Comparison of ENCODE assay signal across 22 cellular contexts in the genomic region with DNA sequence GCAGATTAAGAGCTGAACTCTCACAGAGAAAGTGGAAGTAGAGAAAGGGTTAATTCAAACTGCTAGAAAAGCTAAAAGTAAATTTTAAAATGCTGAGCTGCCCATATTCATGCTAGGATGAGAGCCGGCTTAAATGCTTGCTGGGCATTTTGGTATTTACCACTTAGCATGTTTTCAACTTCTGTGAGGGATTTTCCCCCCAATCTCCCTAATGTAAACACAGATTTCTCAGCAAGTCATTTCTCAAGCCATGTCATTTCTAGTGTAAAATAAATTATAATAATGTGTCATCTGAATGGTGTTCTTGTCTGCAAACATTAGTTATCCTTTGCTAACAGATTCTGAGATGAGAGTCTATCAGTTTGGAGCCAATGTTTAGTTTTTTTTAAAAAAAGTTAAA.
"Had no signal": no experiment of that assay in that cellular context is flagged by ENCODE, and none has a peak within 500 bp of the region (broad histone marks: within the 10 kb centered on the region; RNA-seq: fewer than 3 reads in every experiment).

No MANE protein-coding gene starts in this region.

- H3K27me3 ChIP-seq: breast epithelium, colonic mucosa, esophagus squamous epithelium, gastrocnemius medialis, pancreas, right lobe of liver, stomach, suprapubic skin, tibial nerve had no signal

- H3K4me3 ChIP-seq: breast epithelium, colonic mucosa, esophagus squamous epithelium, gastrocnemius medialis, pancreas, right lobe of liver, skin epidermis, stomach, suprapubic skin, tibial nerve had no signal

- H3K27me3 Mint-ChIP-seq: activated CD4-positive, alpha-beta T cell treated with anti-CD3 and anti-CD28 coated beads, Interleukin-2, amount 10 ng/mL, durations not matched to agents 7 days and 5 days; activated CD8-positive, alpha-beta memory T cell treated with anti-CD3 and anti-CD28 coated beads, Interleukin-2, amount 10 ng/mL, durations not matched to agents 7 days and 5 days; activated CD8-positive, alpha-beta T cell treated with anti-CD3 and anti-CD28 coated beads for 36 hours; activated naive CD8-positive, alpha-beta T cell treated with anti-CD3 and anti-CD28 coated beads for 36 hours; central memory CD8-positive, alpha-beta T cell; natural killer cell treated with Interleukin-12 subunit alpha and Interleukin-12 subunit beta and Interleukin-15 and Interleukin-18, amount 100 ng/mL, for 72 hours had no signal

- DNase-seq: activated CD4-positive, alpha-beta T cell treated with anti-CD3 and anti-CD28 coated beads, Interleukin-2, amount 10 ng/mL, durations not matched to agents 7 days and 5 days; activated CD8-positive, alpha-beta memory T cell treated with anti-CD3 and anti-CD28 coated beads, Interleukin-2, amount 10 ng/mL, durations not matched to agents 7 days and 5 days; activated CD8-positive, alpha-beta T cell treated with anti-CD3 and anti-CD28 coated beads for 36 hours; activated naive CD4-positive, alpha-beta T cell treated with Interleukin-2 at 50 U/mL for 16 hours; activated naive CD8-positive, alpha-beta T cell treated with anti-CD3 and anti-CD28 coated beads for 36 hours; amniotic stem cell; colonic mucosa; esophagus squamous epithelium; gastrocnemius medialis; hippocampal formation; left ventricle myocardium superior; mammary epithelial cell; pancreas; right lobe of liver; stimulated activated CD4-positive, alpha-beta T cell treated with anti-CD3 and anti-CD28 coated beads, Interleukin-1b, Interleukin-23, amount 100 ng/mL, for 48 hours; stomach had no signal

- H3K4me1 Mint-ChIP-seq: activated CD4-positive, alpha-beta T cell treated with anti-CD3 and anti-CD28 coated beads, Interleukin-2, amount 10 ng/mL, durations not matched to agents 7 days and 5 days; activated naive CD8-positive, alpha-beta T cell treated with anti-CD3 and anti-CD28 coated beads for 36 hours; central memory CD8-positive, alpha-beta T cell had no signal

- H3K27ac Mint-ChIP-seq: activated CD4-positive, alpha-beta T cell treated with anti-CD3 and anti-CD28 coated beads, Interleukin-2, amount 10 ng/mL, durations not matched to agents 7 days and 5 days; activated CD8-positive, alpha-beta memory T cell treated with anti-CD3 and anti-CD28 coated beads, Interleukin-2, amount 10 ng/mL, durations not matched to agents 7 days and 5 days; activated CD8-positive, alpha-beta T cell treated with anti-CD3 and anti-CD28 coated beads for 36 hours; activated naive CD8-positive, alpha-beta T cell treated with anti-CD3 and anti-CD28 coated beads for 36 hours; natural killer cell treated with Interleukin-12 subunit alpha and Interleukin-12 subunit beta and Interleukin-15 and Interleukin-18, amount 100 ng/mL, for 72 hours had no signal

- H3K4me1 ChIP-seq: breast epithelium, colonic mucosa, esophagus squamous epithelium, gastrocnemius medialis, pancreas, right lobe of liver, suprapubic skin had no signal

- H3K27ac ChIP-seq: breast epithelium, colonic mucosa, esophagus squamous epithelium, gastrocnemius medialis, pancreas, right lobe of liver, skin epidermis, stomach, suprapubic skin, tibial nerve had no signal

- H3K36me3 Mint-ChIP-seq: natural killer cell treated with Interleukin-12 subunit alpha and Interleukin-12 subunit beta and Interleukin-15 and Interleukin-18, amount 100 ng/mL, for 72 hours had no signal

- H3K36me3 ChIP-seq: breast epithelium, colonic mucosa, gastrocnemius medialis, pancreas, right lobe of liver had no signal

- H3K9me3 Mint-ChIP-seq: activated CD4-positive, alpha-beta T cell treated with anti-CD3 and anti-CD28 coated beads, Interleukin-2, amount 10 ng/mL, durations not matched to agents 7 days and 5 days; activated CD8-positive, alpha-beta T cell treated with anti-CD3 and anti-CD28 coated beads for 36 hours; activated naive CD8-positive, alpha-beta T cell treated with anti-CD3 and anti-CD28 coated beads for 36 hours; central memory CD8-positive, alpha-beta T cell; natural killer cell treated with Interleukin-12 subunit alpha and Interleukin-12 subunit beta and Interleukin-15 and Interleukin-18, amount 100 ng/mL, for 72 hours had no signal

- ATAC-seq: activated CD8-positive, alpha-beta memory T cell treated with anti-CD3 and anti-CD28 coated beads, Interleukin-2, amount 10 ng/mL, durations not matched to agents 7 days and 5 days; activated CD8-positive, alpha-beta T cell treated with anti-CD3 and anti-CD28 coated beads for 36 hours; gastrocnemius medialis; left ventricle myocardium superior; right lobe of liver had no signal

- H3K4me3 Mint-ChIP-seq: activated CD4-positive, alpha-beta T cell treated with anti-CD3 and anti-CD28 coated beads, Interleukin-2, amount 10 ng/mL, durations not matched to agents 7 days and 5 days; activated CD8-positive, alpha-beta memory T cell treated with anti-CD3 and anti-CD28 coated beads, Interleukin-2, amount 10 ng/mL, durations not matched to agents 7 days and 5 days; activated CD8-positive, alpha-beta T cell treated with anti-CD3 and anti-CD28 coated beads for 36 hours; activated naive CD8-positive, alpha-beta T cell treated with anti-CD3 and anti-CD28 coated beads for 36 hours; central memory CD8-positive, alpha-beta T cell; natural killer cell treated with Interleukin-12 subunit alpha and Interleukin-12 subunit beta and Interleukin-15 and Interleukin-18, amount 100 ng/mL, for 72 hours had no signal
